In genomic region chr13:21613791-21614190, GRCh38 we compare ENCODE assay signal across 24 cellular contexts. TPM values are rescaled to one million over a fixed set of nuclear protein-coding genes. Genes with fewer than 3 reads are reported as not detected.
DNase-seq lines count a peak whose midpoint lies in the region; ATAC-seq and FAIRE-seq lines count a peak whose summit lies in the region.
"Had no signal": no experiment of that assay in that cellular context is flagged by ENCODE, and none has a peak within 500 bp of the region (broad histone marks: within the 10 kb centered on the region; RNA-seq: fewer than 3 reads in every experiment).

No MANE protein-coding gene starts in this region.

- no peak for FAIRE-seq in frontal cortex (lab: Jason Lieb, UNC)
- FAIRE-seq: GM12891 had no signal

- no peak overlapping the region for H3K4me3 ChIP-seq in GM23248
- H3K4me3 ChIP-seq: PC-9 had no signal

- no peaks in the 10 kb centered on the region for H3K4me1 ChIP-seq in GM23248 (ENCODE audit: insufficient read depth)

- no peak overlapping the region for H3K4me2 ChIP-seq in GM23248 (ENCODE audit: unreplicated experiment)
- H3K4me2 ChIP-seq: PC-9 had no signal

- H4K20me1 ChIP-seq in GM23248 (ENCODE audit: insufficient read depth) = no peaks in the 10 kb centered on the region

- no peaks in the 10 kb centered on the region for H3K79me2 ChIP-seq in GM23248 (ENCODE audit: insufficient read depth)

- H3K9ac ChIP-seq in GM23248 = no peak overlapping the region

- no peak overlapping the region for H3K27ac ChIP-seq in GM23248
- H3K27ac ChIP-seq: PC-9 had no signal

- no peaks in the 10 kb centered on the region for H3K36me3 ChIP-seq in GM23248 (ENCODE audit: low read depth)

- in situ Hi-C loops in ACHN (cut with HindIII; ENCODE audit: low pct_ligation_motif_present, low pct_unique_long_range_greater_than_20kb, low sequenced_read_pairs) (no loop called here), GM23248 (cut with MboI) (loop anchor here (25.0 kb wide), 1 partner anchor 1699 kb away; no protein-coding TSS in a partner anchor), SK-MEL-5 (cut with HindIII; ENCODE audit: low pct_unique_long_range_greater_than_20kb, low sequenced_read_pairs) (no loop called here)

- no peaks in the 10 kb centered on the region for H3K9me3 ChIP-seq in GM23248 (ENCODE audit: low read depth)

- no peaks in the 10 kb centered on the region; the same call in 1 of the 2 replicates for H3K27me3 ChIP-seq in GM23248 (replicated peaks; ENCODE audit: insufficient read depth)

- H3K9me2 ChIP-seq in GM23248 (ENCODE audit: insufficient read depth) = 0 out of 2 replicates have a peak, but pooled peaks cover 3% of the 10 kb centered on the region

- peak; percentile 10 for DNase-seq in ACHN
- no peak for DNase-seq in GM23248
- peak; percentile 33 for DNase-seq in SK-MEL-5 (ENCODE audit: low read depth, low spot score)
- DNase-seq in kidney tubule cell (ENCODE audit: low spot score) = peak; percentile 63
- no peak for DNase-seq in NAMALWA (ENCODE audit: low spot score)
- DNase-seq in frontal cortex (ENCODE audit: low spot score in 2 of 2) = no peak
- DNase-seq: CD4-positive, alpha-beta T cell; COR-L47; DMS 273 treated with DMSO at 0.1 percent for 48 hours; DMS79 treated with DMSO at 0.1 percent for 48 hours; MM.1S; NCI-H1092; NCI-H1436; NCI-H2029; NCI-H226; NCI-H510A treated with DMSO at 0.1 percent for 48 hours; PC-9; RPMI8226; T-helper 1 cell had no signal

- no peaks in the 10 kb centered on the region for H3F3A ChIP-seq in GM23248 (ENCODE audit: insufficient read depth)

- ATAC-seq in GM21360 (IDR thresholded peaks at IDR 0.05; ENCODE audit: unreplicated experiment) (no peak), GM18517 (IDR thresholded peaks at IDR 0.05; ENCODE audit: unreplicated experiment) (no peak)

- H2AFZ ChIP-seq in GM23248 = peak overlapping the region; percentile 29; the same call in 1 of the 2 replicates
- H2AFZ ChIP-seq: PC-9 had no signal

- 61% methylated on average over 4 of the region's 4 CpGs for WGBS in GM23248 (ENCODE audit: low coverage in 1 of 2, low lambda C conversion rate in 2 of 2, missing lambda C conversion rate in 2 of 2), 2 experiments

RNA-seq across cellular contexts. Expression of gene MICU2, which starts 9.8 kb away (rescaled TPM):
- total RNA-seq in GM23248 (2014; rRNA removed; shearing (Covaris generic)) = 44.1 and 61.7 TPM in 2 replicates
- polyA plus RNA-seq in GM23248 (2016; fragmentation: Nextera tagmentation; extraction: Ambion mirVana) = 40.6 and 41.4 TPM in 2 replicates
- 65.3 and 66.9 TPM in 2 replicates for total RNA-seq in SK-MEL-5 (2014; rRNA removed; shearing (Covaris generic))
- 64.9 and 75.1 TPM in 2 replicates for polyA plus RNA-seq in SK-MEL-5 (2015; cell fraction: cytosol; rRNA removed)
- 33.2 and 41.1 TPM in 2 replicates for polyA plus RNA-seq in SK-MEL-5 (2015; cell fraction: nucleus; rRNA removed)
- total RNA-seq in frontal cortex = 47.3 TPM

RNA-seq across cellular contexts. Expression of gene FGF9, which starts 57.1 kb away (rescaled TPM):
- total RNA-seq in GM23248 (2014; rRNA removed; shearing (Covaris generic)) = 0.65 TPM in 1 of 2 replicates, not detected in the other
- polyA plus RNA-seq in GM23248 (2016; fragmentation: Nextera tagmentation; extraction: Ambion mirVana) = 0.39 and 0.75 TPM in 2 replicates
- 0.03 TPM in 1 of 2 replicates, not detected in the other for total RNA-seq in SK-MEL-5 (2014; rRNA removed; shearing (Covaris generic))
- not detected in 2 replicates for polyA plus RNA-seq in SK-MEL-5 (2015; cell fraction: cytosol; rRNA removed)
- polyA plus RNA-seq in SK-MEL-5 (2015; cell fraction: nucleus; rRNA removed) = not detected in 2 replicates
- 12.2 TPM for total RNA-seq in frontal cortex
- total RNA-seq: LHCN-M2, PC-9 had no signal
- polyA plus RNA-seq: BJ had no signal

Comparison
In these comparisons a context has a peak if more than half of its experiments do, and no peak if none do; other contexts are left out.
1. DNase-seq: peak in ACHN (single experiment), SK-MEL-5 (single experiment) and kidney tubule cell (single experiment); none in GM23248 (single experiment), NAMALWA (single experiment) and frontal cortex (0 of 2).